In the genomic region with DNA sequence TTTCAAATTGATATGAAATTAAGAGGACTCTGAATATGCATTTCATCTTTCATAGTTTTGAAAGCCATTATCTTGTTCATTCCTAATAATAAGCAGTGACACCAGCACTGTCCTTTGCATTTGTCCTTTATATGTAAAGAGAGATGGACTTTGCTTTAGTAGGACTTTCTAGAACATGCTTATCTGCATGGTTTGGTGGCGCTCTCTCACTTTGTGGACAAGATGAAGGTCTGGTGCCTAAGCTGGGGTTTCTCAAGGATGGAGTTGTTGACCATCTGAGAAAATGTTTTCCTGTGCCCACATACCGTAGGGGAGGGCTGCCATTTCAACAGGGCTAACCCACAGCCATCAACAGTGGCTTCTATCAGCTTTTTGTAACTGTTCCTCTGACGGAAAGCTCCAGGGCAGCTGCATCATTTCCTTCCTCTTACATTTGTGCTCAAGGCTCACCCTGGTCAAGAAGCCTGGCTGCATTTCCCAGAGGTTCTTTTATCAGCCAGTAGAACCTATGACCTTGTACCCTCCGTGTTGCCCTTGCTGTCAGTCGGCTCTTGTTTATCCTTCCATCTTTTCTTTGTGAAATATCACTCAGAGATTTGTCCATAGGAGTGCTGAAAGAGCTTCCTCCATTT, we compare ENCODE assay signal across 1 cellular context.
TF ChIP-seq lines count a peak whose summit lies in the region.

No MANE protein-coding gene starts in this region.

TF ChIP-seq in HepG2, 621 proteins besides CTCF, POLR2A, EP300 and RAD21 (continued from another document):
- TF ChIP-seq FOXJ3 (CRISPR knock-in tag; IDR thresholded peaks at IDR 0.05; ENCODE audit: borderline replicate concordance): peak; percentile 45; the same call in 1 of the 2 replicates
- TF ChIP-seq, protein P1, sequence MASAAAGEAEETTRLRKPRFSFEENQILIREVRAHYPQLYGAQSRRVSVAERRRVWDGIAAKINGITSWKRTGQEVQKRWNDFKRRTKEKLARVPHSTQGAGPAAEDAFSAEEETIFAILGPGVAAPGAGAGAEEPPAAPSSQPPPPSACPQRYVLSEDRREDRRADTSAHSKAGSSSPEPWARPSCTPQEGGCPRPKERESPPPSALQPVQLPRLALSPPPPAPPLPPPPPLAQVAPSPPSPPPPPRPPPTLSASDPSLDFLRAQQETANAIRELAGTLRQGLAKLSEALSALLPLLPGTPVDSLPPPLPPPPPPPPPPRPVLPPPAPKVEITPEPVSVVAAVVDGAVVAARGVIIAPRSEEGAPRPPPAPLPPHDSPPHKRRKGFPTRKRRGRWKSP (CRISPR knock-in tag; IDR thresholded peaks at IDR 0.05): no peak
- TF ChIP-seq ZNF780A (CRISPR knock-in tag; IDR thresholded peaks at IDR 0.05): no peak
- TF ChIP-seq TBX2 (CRISPR knock-in tag; IDR thresholded peaks at IDR 0.05; ENCODE audit: borderline replicate concordance): no peak; the same call in 1 of the 2 replicates
- peak; percentile 42; the same call in 1 of the 2 replicates for TF ChIP-seq ZBTB21 (CRISPR knock-in tag; IDR thresholded peaks at IDR 0.05)
- TF ChIP-seq PRMT3 (CRISPR knock-in tag; IDR thresholded peaks at IDR 0.05; ENCODE audit: borderline replicate concordance, low read depth): no peak
- TF ChIP-seq, protein P2, sequence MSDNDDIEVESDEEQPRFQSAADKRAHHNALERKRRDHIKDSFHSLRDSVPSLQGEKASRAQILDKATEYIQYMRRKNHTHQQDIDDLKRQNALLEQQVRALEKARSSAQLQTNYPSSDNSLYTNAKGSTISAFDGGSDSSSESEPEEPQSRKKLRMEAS (IDR thresholded peaks at IDR 0.05): peak; percentile 27; the same call in 1 of the 2 replicates
- TF ChIP-seq, protein P3, sequence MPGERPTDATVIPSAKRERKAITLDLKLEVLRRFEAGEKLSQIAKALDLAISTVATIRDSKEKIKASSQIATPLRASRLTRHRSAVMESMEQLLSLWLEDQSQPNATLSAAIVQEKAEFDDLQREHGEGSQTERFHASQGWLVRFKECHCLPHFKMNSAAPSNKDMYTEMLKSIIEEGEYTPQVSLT (CRISPR knock-in tag; IDR thresholded peaks at IDR 0.05; ENCODE audit: borderline replicate concordance, low read depth): no peak
- 0 out of 2 replicates have a peak, but pooled peaks have one; percentile 22 for TF ChIP-seq RBFOX2 (IDR thresholded peaks at IDR 0.05; ENCODE audit: low read depth, low read length)
- TF ChIP-seq, protein P4, sequence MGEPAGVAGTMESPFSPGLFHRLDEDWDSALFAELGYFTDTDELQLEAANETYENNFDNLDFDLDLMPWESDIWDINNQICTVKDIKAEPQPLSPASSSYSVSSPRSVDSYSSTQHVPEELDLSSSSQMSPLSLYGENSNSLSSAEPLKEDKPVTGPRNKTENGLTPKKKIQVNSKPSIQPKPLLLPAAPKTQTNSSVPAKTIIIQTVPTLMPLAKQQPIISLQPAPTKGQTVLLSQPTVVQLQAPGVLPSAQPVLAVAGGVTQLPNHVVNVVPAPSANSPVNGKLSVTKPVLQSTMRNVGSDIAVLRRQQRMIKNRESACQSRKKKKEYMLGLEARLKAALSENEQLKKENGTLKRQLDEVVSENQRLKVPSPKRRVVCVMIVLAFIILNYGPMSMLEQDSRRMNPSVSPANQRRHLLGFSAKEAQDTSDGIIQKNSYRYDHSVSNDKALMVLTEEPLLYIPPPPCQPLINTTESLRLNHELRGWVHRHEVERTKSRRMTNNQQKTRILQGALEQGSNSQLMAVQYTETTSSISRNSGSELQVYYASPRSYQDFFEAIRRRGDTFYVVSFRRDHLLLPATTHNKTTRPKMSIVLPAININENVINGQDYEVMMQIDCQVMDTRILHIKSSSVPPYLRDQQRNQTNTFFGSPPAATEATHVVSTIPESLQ (CRISPR knock-in tag; conservative IDR thresholded peaks at IDR 0.05): no peak
- no peak for TF ChIP-seq CC2D1A (CRISPR knock-in tag; IDR thresholded peaks at IDR 0.05)
- TF ChIP-seq TBP (CRISPR knock-in tag; IDR thresholded peaks at IDR 0.05): no peak
- TF ChIP-seq, protein P5, sequence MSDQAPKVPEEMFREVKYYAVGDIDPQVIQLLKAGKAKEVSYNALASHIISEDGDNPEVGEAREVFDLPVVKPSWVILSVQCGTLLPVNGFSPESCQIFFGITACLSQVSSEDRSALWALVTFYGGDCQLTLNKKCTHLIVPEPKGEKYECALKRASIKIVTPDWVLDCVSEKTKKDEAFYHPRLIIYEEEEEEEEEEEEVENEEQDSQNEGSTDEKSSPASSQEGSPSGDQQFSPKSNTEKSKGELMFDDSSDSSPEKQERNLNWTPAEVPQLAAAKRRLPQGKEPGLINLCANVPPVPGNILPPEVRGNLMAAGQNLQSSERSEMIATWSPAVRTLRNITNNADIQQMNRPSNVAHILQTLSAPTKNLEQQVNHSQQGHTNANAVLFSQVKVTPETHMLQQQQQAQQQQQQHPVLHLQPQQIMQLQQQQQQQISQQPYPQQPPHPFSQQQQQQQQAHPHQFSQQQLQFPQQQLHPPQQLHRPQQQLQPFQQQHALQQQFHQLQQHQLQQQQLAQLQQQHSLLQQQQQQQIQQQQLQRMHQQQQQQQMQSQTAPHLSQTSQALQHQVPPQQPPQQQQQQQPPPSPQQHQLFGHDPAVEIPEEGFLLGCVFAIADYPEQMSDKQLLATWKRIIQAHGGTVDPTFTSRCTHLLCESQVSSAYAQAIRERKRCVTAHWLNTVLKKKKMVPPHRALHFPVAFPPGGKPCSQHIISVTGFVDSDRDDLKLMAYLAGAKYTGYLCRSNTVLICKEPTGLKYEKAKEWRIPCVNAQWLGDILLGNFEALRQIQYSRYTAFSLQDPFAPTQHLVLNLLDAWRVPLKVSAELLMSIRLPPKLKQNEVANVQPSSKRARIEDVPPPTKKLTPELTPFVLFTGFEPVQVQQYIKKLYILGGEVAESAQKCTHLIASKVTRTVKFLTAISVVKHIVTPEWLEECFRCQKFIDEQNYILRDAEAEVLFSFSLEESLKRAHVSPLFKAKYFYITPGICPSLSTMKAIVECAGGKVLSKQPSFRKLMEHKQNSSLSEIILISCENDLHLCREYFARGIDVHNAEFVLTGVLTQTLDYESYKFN (CRISPR knock-in tag; conservative IDR thresholded peaks at IDR 0.05): no peak
- peak; percentile 46 for TF ChIP-seq HDAC2 (CRISPR knock-in tag; IDR thresholded peaks at IDR 0.05)
- TF ChIP-seq NR2C2 (CRISPR knock-in tag; IDR thresholded peaks at IDR 0.05; ENCODE audit: borderline replicate concordance): peak; percentile 42; the same call in 1 of the 2 replicates
- peak; percentile 45; the same call in 1 of the 2 replicates for TF ChIP-seq ZNF335 (CRISPR knock-in tag; IDR thresholded peaks at IDR 0.05)
- TF ChIP-seq KAT8 (CRISPR knock-in tag; IDR thresholded peaks at IDR 0.05): no peak
- TF ChIP-seq, protein P6, sequence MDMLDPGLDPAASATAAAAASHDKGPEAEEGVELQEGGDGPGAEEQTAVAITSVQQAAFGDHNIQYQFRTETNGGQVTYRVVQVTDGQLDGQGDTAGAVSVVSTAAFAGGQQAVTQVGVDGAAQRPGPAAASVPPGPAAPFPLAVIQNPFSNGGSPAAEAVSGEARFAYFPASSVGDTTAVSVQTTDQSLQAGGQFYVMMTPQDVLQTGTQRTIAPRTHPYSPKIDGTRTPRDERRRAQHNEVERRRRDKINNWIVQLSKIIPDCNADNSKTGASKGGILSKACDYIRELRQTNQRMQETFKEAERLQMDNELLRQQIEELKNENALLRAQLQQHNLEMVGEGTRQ (IDR thresholded peaks at IDR 0.05; ENCODE audit: low read depth, low read length): no peak
- TF ChIP-seq, protein P6 (CRISPR knock-in tag; IDR thresholded peaks at IDR 0.05; ENCODE audit: borderline replicate concordance): no peak
- no peak for TF ChIP-seq FOXP1 (IDR thresholded peaks at IDR 0.05)
- 0 out of 2 replicates have a peak, but pooled peaks have one; percentile 13 for TF ChIP-seq FOXP1 (CRISPR knock-in tag; IDR thresholded peaks at IDR 0.05)
- TF ChIP-seq, protein P7, sequence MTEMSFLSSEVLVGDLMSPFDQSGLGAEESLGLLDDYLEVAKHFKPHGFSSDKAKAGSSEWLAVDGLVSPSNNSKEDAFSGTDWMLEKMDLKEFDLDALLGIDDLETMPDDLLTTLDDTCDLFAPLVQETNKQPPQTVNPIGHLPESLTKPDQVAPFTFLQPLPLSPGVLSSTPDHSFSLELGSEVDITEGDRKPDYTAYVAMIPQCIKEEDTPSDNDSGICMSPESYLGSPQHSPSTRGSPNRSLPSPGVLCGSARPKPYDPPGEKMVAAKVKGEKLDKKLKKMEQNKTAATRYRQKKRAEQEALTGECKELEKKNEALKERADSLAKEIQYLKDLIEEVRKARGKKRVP (CRISPR knock-in tag; IDR thresholded peaks at IDR 0.05): peak in 1 of 2 experiments; percentile 59; a peak in 2 of 4 replicates
- no peak for TF ChIP-seq ZNF484 (CRISPR knock-in tag; IDR thresholded peaks at IDR 0.05; ENCODE audit: borderline replicate concordance, low read depth)
- TF ChIP-seq ZNF557 (CRISPR knock-in tag; IDR thresholded peaks at IDR 0.05): no peak
- TF ChIP-seq BCL6 (CRISPR knock-in tag; IDR thresholded peaks at IDR 0.05): no peak
